In the genomic region with DNA sequence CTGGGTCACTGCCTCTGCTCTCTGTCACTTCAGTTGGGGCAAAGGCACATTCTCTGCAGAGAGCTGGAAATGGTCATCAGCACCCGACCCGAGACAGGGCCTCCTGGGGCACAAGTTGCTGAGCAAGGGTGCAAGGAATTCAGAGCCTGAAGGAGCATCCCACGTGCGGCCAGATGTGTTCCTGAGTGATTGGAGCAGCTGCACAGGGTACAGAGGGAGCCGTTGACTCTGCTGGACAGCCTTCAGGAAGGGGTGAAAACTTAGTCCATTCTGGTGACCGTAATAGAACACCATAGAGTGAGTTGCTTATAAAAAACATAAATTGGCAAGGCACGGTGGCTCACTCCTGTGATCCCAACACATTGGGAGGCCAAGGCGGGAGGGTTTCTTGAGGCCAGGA, we compare ENCODE assay signal across 21 cellular contexts.
DNase-seq lines count a peak whose midpoint lies in the region; ATAC-seq and TF ChIP-seq lines count a peak whose summit lies in the region.
"Had no signal": no experiment of that assay in that cellular context is flagged by ENCODE, and none has a peak within 500 bp of the region (broad histone marks: within the 10 kb centered on the region; RNA-seq: fewer than 3 reads in every experiment).

No MANE protein-coding gene starts in this region.

- H3K9me3 Mint-ChIP-seq in activated T-helper 17 cell treated with anti-CD3 and anti-CD28 coated beads, Interleukin-2, amount 50 U/mL, for 72 hours: no peaks in the 10 kb centered on the region
- no peaks in the 10 kb centered on the region for H3K9me3 Mint-ChIP-seq in nephron
- H3K9me3 Mint-ChIP-seq in naive thymus-derived CD8-positive, alpha-beta T cell: no peaks in the 10 kb centered on the region
- H3K9me3 Mint-ChIP-seq: CD8-positive, alpha-beta memory T cell had no signal

- POLR2A ChIA-PET in naive thymus-derived CD8-positive, alpha-beta T cell (lab: Charles Lee): no interaction called here

- ATAC-seq in activated T-helper 17 cell treated with anti-CD3 and anti-CD28 coated beads, Interleukin-2, amount 50 U/mL, for 72 hours (replicated peaks): no peak
- ATAC-seq in naive thymus-derived CD8-positive, alpha-beta T cell: no peak

- H3K4me3 ChIP-seq in MM.1S (ENCODE audit: low read length): no peak overlapping the region
- H3K4me3 ChIP-seq: GM23248, HAP-1, MG63, SJSA1 had no signal

- H4K20me1 ChIP-seq in MM.1S (ENCODE audit: insufficient read depth, low read length): no peaks in the 10 kb centered on the region

- no peak overlapping the region for H3K4me2 ChIP-seq in MM.1S (ENCODE audit: low read depth, low read length)

- H3K27me3 ChIP-seq in MM.1S (replicated peaks; ENCODE audit: insufficient read depth, low read length): no peaks in the 10 kb centered on the region
- H3K27me3 ChIP-seq: MG63, SJSA1 had no signal

- TF ChIP-seq CTCF in MM.1S (IDR thresholded peaks at IDR 0.05; ENCODE audit: low read length) (no peak), nephron (IDR thresholded peaks at IDR 0.05; ENCODE audit: unreplicated experiment in 3 of 3) (no peak)

- peak overlapping the region; percentile 69 for H3K27ac Mint-ChIP-seq in activated T-helper 17 cell treated with anti-CD3 and anti-CD28 coated beads, Interleukin-2, amount 50 U/mL, for 72 hours
- peak overlapping the region; percentile 29 to 82 (median 76) for H3K27ac Mint-ChIP-seq in nephron
- H3K27ac Mint-ChIP-seq in naive thymus-derived CD8-positive, alpha-beta T cell: peak overlapping the region in 1 of 10 donors; percentile 41

- peaks cover 8% of the 10 kb centered on the region for H3K36me3 Mint-ChIP-seq in activated T-helper 17 cell treated with anti-CD3 and anti-CD28 coated beads, Interleukin-2, amount 50 U/mL, for 72 hours (ENCODE audit: low read depth)
- peaks cover 53% of the 10 kb centered on the region for H3K36me3 Mint-ChIP-seq in nephron (ENCODE audit: low read depth)
- H3K36me3 Mint-ChIP-seq in naive thymus-derived CD8-positive, alpha-beta T cell: peaks cover 19 to 34% (median 25%) of the 10 kb centered on the region in 3 donors

- H3K9me2 ChIP-seq in MM.1S (replicated peaks; ENCODE audit: insufficient read depth, low read length): no peaks in the 10 kb centered on the region

- peaks cover 12% of the 10 kb centered on the region for H3F3A ChIP-seq in MM.1S (ENCODE audit: insufficient read depth, low read length)

- no peaks in the 10 kb centered on the region for H3K36me3 ChIP-seq in MM.1S (replicated peaks; ENCODE audit: insufficient read depth, low read length)
- H3K36me3 ChIP-seq: HAP-1, MG63 had no signal

- H3K9me3 ChIP-seq in MM.1S (replicated peaks; ENCODE audit: insufficient read depth, low read length): no peaks in the 10 kb centered on the region
- H3K9me3 ChIP-seq: HAP-1, MG63, SJSA1 had no signal

- DNase-seq in MM.1S (no peak), NCI-H2029 treated with DMSO at 0.1 percent for 48 hours (lab: John Stamatoyannopoulos, UW) (no peak), DMS53 treated with DMSO at 0.1 percent for 48 hours (lab: John Stamatoyannopoulos, UW; ENCODE audit: unreplicated experiment) (no peak), OCI-M2 (lab: John Stamatoyannopoulos, UW; ENCODE audit: unreplicated experiment) (no peak)
- no peak for DNase-seq in naive thymus-derived CD8-positive, alpha-beta T cell
- DNase-seq: ACHN; C1 segment of cervical spinal cord; CD8-positive, alpha-beta memory T cell; DMS79 treated with DMSO at 0.1 percent for 48 hours; GM23248; IMR-90; Karpas-422; MG63; NCI-H1092 treated with DMSO at 0.1 percent for 48 hours; NCI-H2081 treated with DMSO at 0.1 percent for 48 hours; NCI-H510A treated with DMSO at 0.1 percent for 48 hours; NCI-H774 had no signal

- H2AFZ ChIP-seq in MM.1S (ENCODE audit: low read length): no peak overlapping the region
- H2AFZ ChIP-seq: GM23248 had no signal

- no peak overlapping the region for H3K9ac ChIP-seq in MM.1S (ENCODE audit: low read length)
- H3K9ac ChIP-seq: GM23248 had no signal

- peak overlapping the region; percentile 73; the same call in 1 of the 2 replicates for H3K27ac ChIP-seq in MM.1S (ENCODE audit: low read length)
- H3K27ac ChIP-seq: GM23248, SJSA1 had no signal

- H3K4me1 ChIP-seq in MM.1S (ENCODE audit: low read length): peaks cover 18% of the 10 kb centered on the region; the same call in 1 of the 2 replicates
- H3K4me1 ChIP-seq: HAP-1 had no signal

- H3K4me3 Mint-ChIP-seq in activated T-helper 17 cell treated with anti-CD3 and anti-CD28 coated beads, Interleukin-2, amount 50 U/mL, for 72 hours: no peak overlapping the region
- no peak overlapping the region for H3K4me3 Mint-ChIP-seq in nephron
- no peak overlapping the region for H3K4me3 Mint-ChIP-seq in naive thymus-derived CD8-positive, alpha-beta T cell

- H3K27me3 Mint-ChIP-seq in activated T-helper 17 cell treated with anti-CD3 and anti-CD28 coated beads, Interleukin-2, amount 50 U/mL, for 72 hours: no peaks in the 10 kb centered on the region
- peaks cover 4% of the 10 kb centered on the region for H3K27me3 Mint-ChIP-seq in nephron (ENCODE audit: low read depth)
- no peaks in the 10 kb centered on the region for H3K27me3 Mint-ChIP-seq in naive thymus-derived CD8-positive, alpha-beta T cell

- no peaks in the 10 kb centered on the region for H3K79me2 ChIP-seq in MM.1S (ENCODE audit: low read length)

- H3K4me1 Mint-ChIP-seq in activated T-helper 17 cell treated with anti-CD3 and anti-CD28 coated beads, Interleukin-2, amount 50 U/mL, for 72 hours: no peaks in the 10 kb centered on the region
- peaks cover 16% of the 10 kb centered on the region for H3K4me1 Mint-ChIP-seq in nephron
- peaks cover 0 to 12% (median 6%) of the 10 kb centered on the region in 4 donors for H3K4me1 Mint-ChIP-seq in naive thymus-derived CD8-positive, alpha-beta T cell
